ENCODE assay signal across 22 cellular contexts in genomic region chr15:101182215-101182614, GRCh38.
DNase-seq lines count a peak whose midpoint lies in the region; ATAC-seq and TF ChIP-seq lines count a peak whose summit lies in the region.
"Had no signal": no experiment of that assay in that cellular context is flagged by ENCODE, and none has a peak within 500 bp of the region (broad histone marks: within the 10 kb centered on the region; RNA-seq: fewer than 3 reads in every experiment).

No MANE protein-coding gene starts in this region.

- intact Hi-C loops in activated naive CD4-positive, alpha-beta T cell treated with anti-CD3 and anti-CD28 coated beads for 36 hours (cut with micrococcal nuclease): no loop called here
- intact Hi-C loops in spleen (cut with DNase I; ENCODE audit: low total_unique reads): loop anchor here (10.0 kb wide), 1 partner anchor 53 kb away; no protein-coding TSS in a partner anchor

- peaks cover 0 to 56% (median 13%) of the 10 kb centered on the region in 6 donors for H3K36me3 ChIP-seq in spleen
- H3K36me3 ChIP-seq: prostate gland had no signal

- no peaks in the 10 kb centered on the region for H3K27me3 Mint-ChIP-seq in activated naive CD4-positive, alpha-beta T cell treated with anti-CD3 and anti-CD28 coated beads for 36 hours (ENCODE audit: low read depth)
- H3K27me3 Mint-ChIP-seq in HFFc6 (ENCODE audit: insufficient read depth): no peaks in the 10 kb centered on the region
- H3K27me3 Mint-ChIP-seq: activated naive CD8-positive, alpha-beta T cell treated with anti-CD3 and anti-CD28 coated beads, Interleukin-2, amount 10 ng/mL, durations not matched to agents 7 days and 5 days; brain had no signal

- H3K27ac Mint-ChIP-seq in activated naive CD4-positive, alpha-beta T cell treated with anti-CD3 and anti-CD28 coated beads for 36 hours: no peak overlapping the region
- H3K27ac Mint-ChIP-seq in HFFc6: peak overlapping the region; percentile 46

- H3K4me1 ChIP-seq in spleen: peaks cover 7 to 100% (median 65%) of the 10 kb centered on the region in 6 donors

- H3K4me1 Mint-ChIP-seq in activated naive CD4-positive, alpha-beta T cell treated with anti-CD3 and anti-CD28 coated beads for 36 hours (ENCODE audit: low read depth): peaks cover 52% of the 10 kb centered on the region
- H3K4me1 Mint-ChIP-seq in HFFc6 (ENCODE audit: low read depth): peaks cover 79% of the 10 kb centered on the region

- ATAC-seq in HG03175 (IDR thresholded peaks at IDR 0.05; ENCODE audit: unreplicated experiment) (no peak), HG03039 (IDR thresholded peaks at IDR 0.05; ENCODE audit: unreplicated experiment) (no peak)
- ATAC-seq: K562, PC-3 had no signal

- no peaks in the 10 kb centered on the region for H3K27me3 ChIP-seq in spleen (replicated peaks in 1 of 7)

- no peaks in the 10 kb centered on the region for H3K9me3 Mint-ChIP-seq in activated naive CD4-positive, alpha-beta T cell treated with anti-CD3 and anti-CD28 coated beads for 36 hours
- no peaks in the 10 kb centered on the region for H3K9me3 Mint-ChIP-seq in HFFc6
- H3K9me3 Mint-ChIP-seq: activated naive CD8-positive, alpha-beta T cell treated with anti-CD3 and anti-CD28 coated beads, Interleukin-2, amount 10 ng/mL, durations not matched to agents 7 days and 5 days had no signal

- WGBS in spleen, 5 donors: 72 to 90% (median 86%) methylated on average over 4 of the region's 4 CpGs

- no peak for TF ChIP-seq POLR2A in spleen (IDR thresholded peaks at IDR 0.05)

- peak; percentile 23 for DNase-seq in activated naive CD4-positive, alpha-beta T cell treated with anti-CD3 and anti-CD28 coated beads for 36 hours
- no peak for DNase-seq in activated naive CD4-positive, alpha-beta T cell treated with anti-CD3 and anti-CD28 coated beads, Interleukin-2, amount 50 U/mL, for 16 hours
- DNase-seq in HFFc6 (no peak), coronary artery (ENCODE audit: low spot score) (peak; percentile 0), spleen (no peak), NCI-H1048 (lab: John Stamatoyannopoulos, UW) (no peak)
- DNase-seq: activated naive CD8-positive, alpha-beta T cell treated with anti-CD3 and anti-CD28 coated beads, Interleukin-2, amount 10 ng/mL, durations not matched to agents 7 days and 5 days; cortex of kidney; DND-41; foreskin melanocyte; kidney; MV-4-11; NCI-H187 treated with DMSO at 0.1 percent for 48 hours; NCI-H226; PC-3; SHP77 treated with DMSO at 0.1 percent for 48 hours had no signal

- H3K4me3 ChIP-seq in coronary artery (no peak overlapping the region), spleen (no peak overlapping the region)
- H3K4me3 ChIP-seq: K562, prostate gland, thoracic aorta had no signal

- H3K27ac ChIP-seq in coronary artery: no peak overlapping the region
- peak overlapping the region in 6 of 8 donors; percentile 58 to 84 (median 73) for H3K27ac ChIP-seq in spleen
- H3K27ac ChIP-seq: thoracic aorta had no signal

- no peaks in the 10 kb centered on the region for H3K9me3 ChIP-seq in spleen
- H3K9me3 ChIP-seq: prostate gland, thoracic aorta had no signal

- TF ChIP-seq CTCF in HFFc6 (IDR thresholded peaks at IDR 0.05): no peak
- TF ChIP-seq CTCF in coronary artery (IDR thresholded peaks at IDR 0.05): no peak
- no peak for TF ChIP-seq CTCF in spleen (IDR thresholded peaks at IDR 0.05 in 8 of 11, conservative IDR thresholded peaks at IDR 0.05 in 3 of 11)

- CTCF ChIA-PET in activated naive CD4-positive, alpha-beta T cell treated with anti-CD3 and anti-CD28 coated beads for 36 hours (lab: Charles Lee): no interaction called here

- no peak overlapping the region for H3K4me3 Mint-ChIP-seq in activated naive CD4-positive, alpha-beta T cell treated with anti-CD3 and anti-CD28 coated beads for 36 hours
- no peak overlapping the region for H3K4me3 Mint-ChIP-seq in HFFc6

- peaks cover 42% of the 10 kb centered on the region for H3K36me3 Mint-ChIP-seq in activated naive CD4-positive, alpha-beta T cell treated with anti-CD3 and anti-CD28 coated beads for 36 hours (ENCODE audit: low read depth)
- H3K36me3 Mint-ChIP-seq in HFFc6 (ENCODE audit: low read depth): peaks cover 45% of the 10 kb centered on the region

Comparison
In these comparisons a context has a peak if more than half of its experiments do, and no peak if none do; other contexts are left out.
1. DNase-seq: peak in activated naive CD4-positive, alpha-beta T cell treated with anti-CD3 and anti-CD28 coated beads for 36 hours (single experiment) and coronary artery (single experiment); none in activated naive CD4-positive, alpha-beta T cell treated with anti-CD3 and anti-CD28 coated beads, Interleukin-2, amount 50 U/mL, for 16 hours (single experiment), HFFc6 (single experiment), spleen (single experiment) and NCI-H1048 (single experiment).
2. H3K27ac ChIP-seq: peak in spleen (6 of 8); none in coronary artery (0 of 2).